8 cellular contexts compared by ENCODE assay signal in genomic region chr7:7099584-7100014, GRCh38.
DNase-seq lines count a peak whose midpoint lies in the region; ATAC-seq, FAIRE-seq and TF ChIP-seq lines count a peak whose summit lies in the region.

No MANE protein-coding gene starts in this region.

- peak overlapping the region; percentile 85 for H3K4me2 ChIP-seq in mammary epithelial cell (ENCODE audit: insufficient read depth, low read depth, low read length)

- peaks cover 6% of the 10 kb centered on the region for H3K9me3 Mint-ChIP-seq in Caco-2 (ENCODE audit: unreplicated experiment)

- H3K79me2 ChIP-seq in mammary epithelial cell (ENCODE audit: insufficient read depth, low read length): no peaks in the 10 kb centered on the region

- no peaks in the 10 kb centered on the region; the same call in 1 of the 2 replicates for H3K36me3 ChIP-seq in Caco-2 (ENCODE audit: control insufficient read depth, insufficient read depth, low read length)
- H3K36me3 ChIP-seq in mammary epithelial cell (ENCODE audit: insufficient read depth, low read length): no peaks in the 10 kb centered on the region
- no peaks in the 10 kb centered on the region for H3K36me3 ChIP-seq in kidney (ENCODE audit: control insufficient read depth in 1 of 2, insufficient read depth in 2 of 2, low read length in 2 of 2)
- H3K36me3 ChIP-seq in thymus (ENCODE audit: control insufficient read depth, insufficient read depth): no peaks in the 10 kb centered on the region

- H3K36me3 Mint-ChIP-seq in Caco-2 (ENCODE audit: insufficient read depth, unreplicated experiment): peaks cover 6% of the 10 kb centered on the region

- H3K9ac ChIP-seq in mammary epithelial cell (ENCODE audit: insufficient read depth, low read length): no peak overlapping the region
- H3K9ac ChIP-seq in kidney (ENCODE audit: low read length in 2 of 2): no peak overlapping the region

- H3K9me3 ChIP-seq in Caco-2 (no peaks in the 10 kb centered on the region), mammary epithelial cell (replicated peaks; ENCODE audit: insufficient read depth, low read length) (no peaks in the 10 kb centered on the region), kidney (ENCODE audit: control insufficient read depth in 1 of 2, low read length in 2 of 2) (no peaks in the 10 kb centered on the region), thymus (ENCODE audit: control insufficient read depth) (no peaks in the 10 kb centered on the region)

- no peaks in the 10 kb centered on the region for H3K27me3 Mint-ChIP-seq in Caco-2 (ENCODE audit: insufficient read depth, unreplicated experiment)

- ATAC-seq in GM21390 (IDR thresholded peaks at IDR 0.05; ENCODE audit: unreplicated experiment): no peak
- no peak for ATAC-seq in GM18867 (IDR thresholded peaks at IDR 0.05; ENCODE audit: unreplicated experiment)

- TF ChIP-seq CTCF in Caco-2 (IDR thresholded peaks at IDR 0.05; ENCODE audit: insufficient read depth in 1 of 2, low read depth in 1 of 2, low read length in 1 of 2, severe bottlenecking in 1 of 2, unreplicated experiment in 1 of 2) (no peak), mammary epithelial cell (conservative IDR thresholded peaks at IDR 0.05 in 1 of 2, IDR thresholded peaks at IDR 0.05 in 1 of 2; ENCODE audit: extremely low read depth in 1 of 2, insufficient read depth in 1 of 2, low read depth in 1 of 2, low read length in 2 of 2) (no peak), kidney (IDR thresholded peaks at IDR 0.05; ENCODE audit: borderline replicate concordance, extremely low read depth, insufficient read depth) (no peak)

- in situ Hi-C loops in mammary epithelial cell (cut with MboI; ENCODE audit: low sequenced_read_pairs in 2 of 2): loop anchor here (5.0 to 25.0 kb wide), 4 partner anchors 137 to 438 kb away; partner anchors contain the start of gene COL28A1 (in 1 of the 2)

- H4K20me1 ChIP-seq in mammary epithelial cell (ENCODE audit: insufficient read depth, low read length): no peaks in the 10 kb centered on the region

- dilution Hi-C loops in mammary epithelial cell (cut with HindIII; ENCODE audit: low sequenced_read_pairs): no loop called here

- H3K4me3 Mint-ChIP-seq in Caco-2 (ENCODE audit: unreplicated experiment): no peak overlapping the region

- no TSS peak for BruUV-seq in Caco-2 (replicated peaks; lab: Mats Ljungman, UMichigan)
- BruUV-seq in mammary epithelial cell (replicated peaks; lab: Mats Ljungman, UMichigan): no TSS peak

- intact Hi-C loops in Caco-2 (cut with micrococcal nuclease; ENCODE audit: unreplicated experiment): loop anchor here (1.0 to 10.0 kb wide), 5 partner anchors 83 to 253 kb away; partner anchors contain the start of gene C1GALT1
- intact Hi-C loops in mammary epithelial cell (cut with micrococcal nuclease): loop anchor here (1.0 to 5.0 kb wide), 5 partner anchors 83 to 325 kb away; partner anchors contain the start of gene C1GALT1
- intact Hi-C loops in kidney (cut with DNase I): no loop called here

- H3K4me3 ChIP-seq in Caco-2 (ENCODE audit: low read depth, low read length): no peak overlapping the region
- no peak overlapping the region for H3K4me3 ChIP-seq in mammary epithelial cell (replicated peaks in 1 of 3; ENCODE audit: insufficient read depth in 1 of 3, low read depth in 2 of 3, low read length in 3 of 3)
- H3K4me3 ChIP-seq in kidney (ENCODE audit: low read length in 2 of 2): no peak overlapping the region
- no peak overlapping the region for H3K4me3 ChIP-seq in thymus (ENCODE audit: low read length)

- H3K27me3 ChIP-seq in Caco-2 (replicated peaks; ENCODE audit: control insufficient read depth, insufficient read depth, low read length): no peaks in the 10 kb centered on the region
- no peaks in the 10 kb centered on the region for H3K27me3 ChIP-seq in mammary epithelial cell (ENCODE audit: insufficient read depth, low read length)
- H3K27me3 ChIP-seq in thymus (ENCODE audit: control insufficient read depth, insufficient read depth): no peaks in the 10 kb centered on the region

- 0% methylated on average over 1 of the region's 1 CpG for WGBS in mammary epithelial cell (ENCODE audit: low coverage, missing lambda C conversion rate)
- WGBS in thymus: 91% methylated on average over 1 of the region's 1 CpG

- H3K4me1 Mint-ChIP-seq in Caco-2 (ENCODE audit: low read depth, unreplicated experiment): peaks cover 29% of the 10 kb centered on the region

- H3K27ac Mint-ChIP-seq in Caco-2 (ENCODE audit: unreplicated experiment): peak overlapping the region; percentile 3

- H2AFZ ChIP-seq in mammary epithelial cell (ENCODE audit: low read depth, low read length): peak overlapping the region; percentile 49

- CTCF ChIA-PET in Caco-2 (lab: Charles Lee): interaction anchor here (0.5 to 1.5 kb wide), 5 partner anchors 10 to 697 kb away, joined by 3 to 7 read pairs (median 5); partner anchors contain the start of gene C1GALT1
- CTCF ChIA-PET in mammary epithelial cell (lab: Charles Lee; ENCODE audit: low non-redundant PET): interaction anchor here (0.7 kb wide), 1 partner anchor 77 kb away, joined by 3 read pairs; no protein-coding TSS in a partner anchor

- peak; percentile 3 for FAIRE-seq in kidney (lab: Jason Lieb, UNC)

- DNase-seq in Caco-2: peak; percentile 93 to 94
- peak; percentile 12 for DNase-seq in NCI-H1048 (lab: John Stamatoyannopoulos, UW)
- DNase-seq in mammary epithelial cell: peak; percentile 89
- peak; percentile 85 for DNase-seq in kidney
- DNase-seq in NCI-H2081 (lab: John Stamatoyannopoulos, UW): no peak

- POLR2A ChIA-PET in Caco-2 (lab: Charles Lee): interaction anchor here (0.6 to 1.0 kb wide), 2 partner anchors 109 to 465 kb away, joined by 3 read pairs; no protein-coding TSS in a partner anchor

- H3K4me1 ChIP-seq in Caco-2 (peaks cover 27% of the 10 kb centered on the region), mammary epithelial cell (ENCODE audit: insufficient read depth, low read length) (peaks cover 32% of the 10 kb centered on the region), kidney (ENCODE audit: control insufficient read depth in 1 of 2, insufficient read depth in 1 of 2, low read depth in 1 of 2, low read length in 2 of 2) (no peaks in the 10 kb centered on the region), thymus (ENCODE audit: control insufficient read depth, insufficient read depth, low read length) (no peaks in the 10 kb centered on the region)

- H3K27ac ChIP-seq in mammary epithelial cell (ENCODE audit: insufficient read depth, low read depth, low read length) (peak overlapping the region; percentile 88), kidney (ENCODE audit: low read depth in 2 of 2, low read length in 2 of 2) (no peak overlapping the region), thymus (ENCODE audit: low read depth) (peak overlapping the region; percentile 20)

Comparison
In these comparisons a context has a peak if more than half of its experiments do, and no peak if none do; other contexts are left out.
1. DNase-seq: peak in Caco-2 (2 of 2), NCI-H1048 (single experiment), mammary epithelial cell (single experiment) and kidney (single experiment); none in NCI-H2081 (0 of 2).
2. H3K27ac ChIP-seq: peak in mammary epithelial cell (single experiment) and thymus (single experiment); none in kidney (0 of 2).